21 cellular contexts compared by ENCODE assay signal in genomic region chr5:115375922-115376321, GRCh38.
DNase-seq lines count a peak whose midpoint lies in the region; ATAC-seq, FAIRE-seq and TF ChIP-seq lines count a peak whose summit lies in the region.
"Had no signal": no experiment of that assay in that cellular context is flagged by ENCODE, and none has a peak within 500 bp of the region (broad histone marks: within the 10 kb centered on the region; RNA-seq: fewer than 3 reads in every experiment).

No MANE protein-coding gene starts in this region.

- H3K27ac ChIP-seq in heart right ventricle, result peak overlapping the region in 9 of 10 donors; percentile 20 to 79 (median 70)
- no peak overlapping the region for H3K27ac ChIP-seq in pancreas
- H3K27ac ChIP-seq: ascending aorta, C4-2B, gastroesophageal sphincter, GM23248, HL-60, testis had no signal

- H3K4me1 Mint-ChIP-seq in activated T-cell treated with anti-CD3 and anti-CD28 coated beads, Interleukin-2, amount 50 U/mL, for 24 hours (ENCODE audit: low read depth), result peaks cover 14% of the 10 kb centered on the region
- H3K4me1 Mint-ChIP-seq: natural killer cell had no signal

- H3K4me1 ChIP-seq in heart right ventricle (peaks cover 0 to 40% (median 13%) of the 10 kb centered on the region in 9 donors), pancreas (peaks cover 13 to 15% (median 13%) of the 10 kb centered on the region in 3 donors)
- H3K4me1 ChIP-seq: ascending aorta, testis had no signal

- H3K9me3 Mint-ChIP-seq in activated T-cell treated with anti-CD3 and anti-CD28 coated beads, Interleukin-2, amount 50 U/mL, for 24 hours, result no peaks in the 10 kb centered on the region
- H3K9me3 Mint-ChIP-seq: activated T-helper 17 cell treated with anti-CD3 and anti-CD28 coated beads, Interleukin-2, amount 50 U/mL, for 72 hours; natural killer cell had no signal

- intact Hi-C loops in heart right ventricle (cut with DNase I) (loop anchor here in 8 of 10 donors (2.0 to 10.0 kb wide), 12 partner anchors 59 to 211 kb away; partner anchors contain the start of gene FEM1C (in 2 of the 8)), pancreas (cut with DNase I) (loop anchor here in 1 of 3 donors (10.0 kb wide), 1 partner anchor 199 kb away; no protein-coding TSS in a partner anchor)

- H3K9me3 ChIP-seq in heart right ventricle (no peaks in the 10 kb centered on the region), pancreas (no peaks in the 10 kb centered on the region)
- H3K9me3 ChIP-seq: ascending aorta, gastroesophageal sphincter, testis had no signal

- H3K27ac Mint-ChIP-seq in activated T-cell treated with anti-CD3 and anti-CD28 coated beads, Interleukin-2, amount 50 U/mL, for 24 hours, result no peak overlapping the region
- H3K27ac Mint-ChIP-seq: activated T-helper 17 cell treated with anti-CD3 and anti-CD28 coated beads, Interleukin-2, amount 50 U/mL, for 72 hours; natural killer cell had no signal

- no peaks in the 10 kb centered on the region for H3K36me3 ChIP-seq in heart right ventricle
- H3K36me3 ChIP-seq in pancreas, result no peaks in the 10 kb centered on the region
- H3K36me3 ChIP-seq: ascending aorta, gastroesophageal sphincter had no signal

- in situ Hi-C loops in SK-MEL-5 (cut with HindIII; ENCODE audit: low pct_unique_long_range_greater_than_20kb, low sequenced_read_pairs), result no loop called here

- no peaks in the 10 kb centered on the region for H3K36me3 Mint-ChIP-seq in activated T-cell treated with anti-CD3 and anti-CD28 coated beads, Interleukin-2, amount 50 U/mL, for 24 hours (ENCODE audit: low read depth)
- H3K36me3 Mint-ChIP-seq: natural killer cell had no signal

- FAIRE-seq in pancreas (lab: Jason Lieb, UNC), result no peak
- FAIRE-seq: keratinocyte, RCC 7860 had no signal

- H3K4me3 ChIP-seq in heart right ventricle, result no peak overlapping the region
- H3K4me3 ChIP-seq in pancreas, result no peak overlapping the region
- H3K4me3 ChIP-seq: ascending aorta, gastroesophageal sphincter, GM23248, testis had no signal

- WGBS in heart right ventricle, 2 donors, result 41 to 48% methylated on average over 4 of the region's 4 CpGs
- WGBS in pancreas, 2 donors, result 44% methylated on average over 4 of the region's 4 CpGs

- TF ChIP-seq CTCF in heart right ventricle (IDR thresholded peaks at IDR 0.05) (no peak), pancreas (IDR thresholded peaks at IDR 0.05) (no peak)

- H3K4me3 Mint-ChIP-seq in activated T-cell treated with anti-CD3 and anti-CD28 coated beads, Interleukin-2, amount 50 U/mL, for 24 hours, result no peak overlapping the region
- H3K4me3 Mint-ChIP-seq: activated T-helper 17 cell treated with anti-CD3 and anti-CD28 coated beads, Interleukin-2, amount 50 U/mL, for 72 hours; natural killer cell had no signal

- peak; percentile 27 for DNase-seq in M059J (ENCODE audit: low read depth)
- DNase-seq in SK-MEL-5 (ENCODE audit: low read depth, low spot score), result peak; percentile 68
- DNase-seq in heart right ventricle, result peak; percentile 30 to 38
- peak in 2 of 6 donors; percentile 44 to 54 for DNase-seq in pancreas
- DNase-seq in NCI-H526 (lab: John Stamatoyannopoulos, UW), result no peak
- DNase-seq in HK-2 (ENCODE audit: unreplicated experiment), result no peak
- DNase-seq in activated T-cell treated with anti-CD3 and anti-CD28 coated beads, Interleukin-2, amount 50 U/mL, for 24 hours, result no peak
- DNase-seq: effector CD4-positive, alpha-beta T cell; GM23248; natural killer cell; NCI-H2227 treated with DMSO at 0.1 percent for 48 hours; T-helper 9 cell; testis had no signal

- ATAC-seq in heart right ventricle (peak; percentile 28 to 95 (median 90)), pancreas (peak in 3 of 4 donors; percentile 38 to 76 (median 67)), GM18502 (IDR thresholded peaks at IDR 0.05; ENCODE audit: poor library complexity, unreplicated experiment) (no peak)
- ATAC-seq: activated T-helper 17 cell treated with anti-CD3 and anti-CD28 coated beads, Interleukin-2, amount 50 U/mL, for 72 hours; gastroesophageal sphincter; natural killer cell had no signal

- H3K27me3 ChIP-seq in heart right ventricle (no peaks in the 10 kb centered on the region), pancreas (no peaks in the 10 kb centered on the region)
- H3K27me3 ChIP-seq: ascending aorta, gastroesophageal sphincter, testis had no signal

- H3K27me3 Mint-ChIP-seq in activated T-cell treated with anti-CD3 and anti-CD28 coated beads, Interleukin-2, amount 50 U/mL, for 24 hours, result no peaks in the 10 kb centered on the region

Comparison
In these comparisons a context has a peak if more than half of its experiments do, and no peak if none do; other contexts are left out.
1. DNase-seq: peak in M059J (single experiment), SK-MEL-5 (single experiment) and heart right ventricle (2 of 2); none in NCI-H526 (0 of 2), HK-2 (single experiment) and activated T-cell treated with anti-CD3 and anti-CD28 coated beads, Interleukin-2, amount 50 U/mL, for 24 hours (single experiment).
2. H3K27ac ChIP-seq: peak in heart right ventricle (9 of 10); none in pancreas (0 of 4).